1 cellular context compared by ENCODE assay signal in the genomic region with DNA sequence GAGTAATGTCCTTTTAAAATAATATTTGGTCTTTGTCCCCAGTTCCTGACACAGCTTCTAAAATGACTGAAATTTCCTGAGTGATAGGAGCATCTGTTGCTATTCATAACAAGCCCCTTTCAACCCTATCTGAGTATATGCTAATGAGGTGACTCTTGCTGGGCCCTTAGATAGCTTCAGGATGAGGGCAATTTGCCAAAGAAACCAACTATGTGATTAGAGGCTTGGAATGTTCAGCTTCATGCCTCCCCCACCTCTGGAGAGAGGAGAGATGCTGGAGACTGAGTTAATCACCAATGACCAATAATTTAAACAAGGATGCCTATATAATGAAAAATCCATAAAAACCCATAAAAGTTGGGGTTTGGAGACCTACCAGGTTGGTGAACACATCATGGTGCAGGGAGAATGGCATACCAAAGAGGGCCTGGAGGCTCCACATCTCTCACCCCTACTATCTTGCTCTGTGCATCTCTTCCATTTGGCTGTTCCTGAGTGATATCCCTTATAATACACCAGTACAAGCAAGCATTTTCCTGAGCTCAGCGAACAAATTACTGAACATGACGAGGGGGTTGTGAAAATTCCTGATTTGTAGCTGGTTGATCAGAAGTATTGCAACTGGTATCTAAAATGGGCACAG.
TF ChIP-seq lines count a peak whose summit lies in the region.

No MANE protein-coding gene starts in this region.

TF ChIP-seq in WTC11, 78 proteins besides CTCF, POLR2A, EP300 and RAD21 (continued from another document):
- TF ChIP-seq, protein P1, sequence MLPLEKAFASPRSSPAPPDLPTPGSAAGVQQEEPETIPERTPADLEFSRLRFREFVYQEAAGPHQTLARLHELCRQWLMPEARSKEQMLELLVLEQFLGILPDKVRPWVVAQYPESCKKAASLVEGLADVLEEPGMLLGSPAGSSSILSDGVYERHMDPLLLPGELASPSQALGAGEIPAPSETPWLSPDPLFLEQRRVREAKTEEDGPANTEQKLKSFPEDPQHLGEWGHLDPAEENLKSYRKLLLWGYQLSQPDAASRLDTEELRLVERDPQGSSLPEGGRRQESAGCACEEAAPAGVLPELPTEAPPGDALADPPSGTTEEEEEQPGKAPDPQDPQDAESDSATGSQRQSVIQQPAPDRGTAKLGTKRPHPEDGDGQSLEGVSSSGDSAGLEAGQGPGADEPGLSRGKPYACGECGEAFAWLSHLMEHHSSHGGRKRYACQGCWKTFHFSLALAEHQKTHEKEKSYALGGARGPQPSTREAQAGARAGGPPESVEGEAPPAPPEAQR (CRISPR knock-in tag; IDR thresholded peaks at IDR 0.05), result no peak
- TF ChIP-seq SMAD4 (CRISPR knock-in tag; IDR thresholded peaks at IDR 0.05) (no peak), SMAD3 (CRISPR knock-in tag; IDR thresholded peaks at IDR 0.05; ENCODE audit: borderline replicate concordance) (no peak), CREB1 (CRISPR knock-in tag; IDR thresholded peaks at IDR 0.05) (no peak), GABPB1 (CRISPR knock-in tag; IDR thresholded peaks at IDR 0.05) (no peak)
